In the genomic region with DNA sequence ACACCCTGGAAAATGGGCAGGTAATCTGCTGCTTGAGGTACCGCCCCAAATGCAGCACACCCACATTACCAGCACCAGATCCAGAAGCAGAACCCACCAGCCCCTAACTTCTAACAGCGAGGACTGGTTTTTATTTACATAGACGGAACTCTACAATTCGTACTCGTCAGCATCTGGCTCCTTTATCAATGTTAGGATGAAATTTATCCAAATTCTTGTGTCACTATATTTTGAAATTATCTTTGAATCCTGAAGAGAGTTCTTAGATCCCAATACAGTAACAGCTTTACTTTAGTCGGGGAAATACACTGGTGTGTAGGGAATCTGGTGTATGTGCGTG, we compare ENCODE assay signal across 9 cellular contexts. TPM values are rescaled to one million over a fixed set of nuclear protein-coding genes. Genes with fewer than 3 reads are reported as not detected.
DNase-seq lines count a peak whose midpoint lies in the region; TF ChIP-seq lines count a peak whose summit lies in the region.
"Had no signal": no experiment of that assay in that cellular context is flagged by ENCODE, and none has a peak within 500 bp of the region (broad histone marks: within the 10 kb centered on the region; RNA-seq: fewer than 3 reads in every experiment).

No MANE protein-coding gene starts in this region.

- H4K20me1 ChIP-seq in mammary epithelial cell (ENCODE audit: insufficient read depth, low read length): no peaks in the 10 kb centered on the region

- DNase-seq in right atrium auricular region (ENCODE audit: low spot score) (no peak), cardiac septum (ENCODE audit: low spot score) (no peak), mammary epithelial cell (no peak), NCI-H82 (lab: John Stamatoyannopoulos, UW) (no peak), NCI-H446 treated with DMSO at 0.1 percent for 48 hours (lab: John Stamatoyannopoulos, UW) (no peak), islet precursor cell (no peak), mesenteric fat pad (ENCODE audit: low spot score) (no peak)

- TSS peak; percentile 46 for BruUV-seq in mammary epithelial cell (replicated peaks; lab: Mats Ljungman, UMichigan)

- TF ChIP-seq CTCF in right atrium auricular region (IDR thresholded peaks at IDR 0.05) (no peak), mammary epithelial cell (conservative IDR thresholded peaks at IDR 0.05 in 1 of 2, IDR thresholded peaks at IDR 0.05 in 1 of 2; ENCODE audit: extremely low read depth in 1 of 2, insufficient read depth in 1 of 2, low read depth in 1 of 2, low read length in 2 of 2) (no peak)

- no peaks in the 10 kb centered on the region for H3K27me3 ChIP-seq in right atrium auricular region
- no peaks in the 10 kb centered on the region for H3K27me3 ChIP-seq in mammary epithelial cell (ENCODE audit: insufficient read depth, low read length)
- no peaks in the 10 kb centered on the region for H3K27me3 ChIP-seq in mucosa of rectum (ENCODE audit: control insufficient read depth in 2 of 2, insufficient read depth in 2 of 2, low read length in 2 of 2)

- in situ Hi-C loops in mammary epithelial cell (cut with MboI; ENCODE audit: low sequenced_read_pairs in 2 of 2): no loop called here

- WGBS in mammary epithelial cell (ENCODE audit: low coverage, missing lambda C conversion rate): 37% methylated on average over 7 of the region's 7 CpGs

- H3K4me3 ChIP-seq in right atrium auricular region: peak overlapping the region; percentile 69 to 72
- H3K4me3 ChIP-seq in mammary epithelial cell (replicated peaks in 1 of 3; ENCODE audit: insufficient read depth in 1 of 3, low read depth in 2 of 3, low read length in 3 of 3): peak overlapping the region; percentile 75 to 86 (median 75)
- peak overlapping the region; percentile 83 to 93 for H3K4me3 ChIP-seq in mucosa of rectum (ENCODE audit: low read length in 2 of 2)

- peaks cover 36% of the 10 kb centered on the region for H3K79me2 ChIP-seq in mammary epithelial cell (ENCODE audit: insufficient read depth, low read length)

- H3K36me3 ChIP-seq in right atrium auricular region (peaks cover 17% of the 10 kb centered on the region), mammary epithelial cell (ENCODE audit: insufficient read depth, low read length) (peaks cover 8% of the 10 kb centered on the region), mucosa of rectum (ENCODE audit: control insufficient read depth in 2 of 2, insufficient read depth in 2 of 2, low read length in 2 of 2) (peaks cover 12 to 18% of the 10 kb centered on the region in 2 donors)

- intact Hi-C loops in cardiac septum (cut with DNase I) (loop anchor here (5.0 kb wide), 1 partner anchor 224 kb away; the partner anchor contains the start of genes GLYR1 and UBN1), mammary epithelial cell (cut with micrococcal nuclease) (no loop called here)

- CTCF ChIA-PET in mammary epithelial cell (lab: Charles Lee; ENCODE audit: low non-redundant PET): no interaction called here

- peak overlapping the region; percentile 83 for H3K4me2 ChIP-seq in mammary epithelial cell (ENCODE audit: insufficient read depth, low read depth, low read length)

- H3K4me1 ChIP-seq in right atrium auricular region: peaks cover 0 to 13% of the 10 kb centered on the region in 2 donors
- H3K4me1 ChIP-seq in mammary epithelial cell (ENCODE audit: insufficient read depth, low read length): peaks cover 16% of the 10 kb centered on the region
- H3K4me1 ChIP-seq in mucosa of rectum (ENCODE audit: control insufficient read depth in 2 of 2, insufficient read depth in 2 of 2, low read length in 2 of 2): peaks cover 12 to 15% of the 10 kb centered on the region in 2 donors

- H3K27ac ChIP-seq in right atrium auricular region (peak overlapping the region; percentile 81), mammary epithelial cell (ENCODE audit: insufficient read depth, low read depth, low read length) (peak overlapping the region; percentile 23), mucosa of rectum (ENCODE audit: low read depth in 2 of 2, low read length in 2 of 2) (peak overlapping the region; percentile 82 to 84)

- dilution Hi-C loops in mammary epithelial cell (cut with HindIII; ENCODE audit: low sequenced_read_pairs): no loop called here

- H3K9ac ChIP-seq in mammary epithelial cell (ENCODE audit: insufficient read depth, low read length) (peak overlapping the region; percentile 63), mucosa of rectum (ENCODE audit: low read depth in 1 of 2, low read length in 2 of 2) (peak overlapping the region; percentile 77 to 80)

- H3K9me3 ChIP-seq in right atrium auricular region: no peaks in the 10 kb centered on the region
- no peaks in the 10 kb centered on the region for H3K9me3 ChIP-seq in mammary epithelial cell (replicated peaks; ENCODE audit: insufficient read depth, low read length)
- no peaks in the 10 kb centered on the region for H3K9me3 ChIP-seq in mucosa of rectum (ENCODE audit: control insufficient read depth in 2 of 2, low read length in 2 of 2)

- H2AFZ ChIP-seq in mammary epithelial cell (ENCODE audit: low read depth, low read length): peak overlapping the region; percentile 99

RNA-seq across cellular contexts. Expression of gene ALG1, which starts 0.3 kb away (rescaled TPM):
- total RNA-seq in right atrium auricular region (10 to 100 TPM; 10.5 to 14.3 TPM), cardiac septum (8.0 TPM), mammary epithelial cell (10 to 100 TPM; 24.3 to 29.5 TPM), mesenteric fat pad (20.4 TPM)
- polyA plus RNA-seq in mammary epithelial cell: 29.5 TPM
- polyA minus RNA-seq in mammary epithelial cell: 70.1 TPM

RNA-seq across cellular contexts. Expression of gene C16orf89, which starts 5.6 kb away (rescaled TPM):
- total RNA-seq in right atrium auricular region (1 to 10 TPM; 5.2 to 5.4 TPM), cardiac septum (8.9 TPM), mammary epithelial cell (not detected), mesenteric fat pad (14.1 TPM)
- not detected for polyA plus RNA-seq in mammary epithelial cell
- not detected for polyA minus RNA-seq in mammary epithelial cell
- total RNA-seq: LHCN-M2 had no signal

RNA-seq across cellular contexts. Expression of gene EEF2KMT, which starts 26.3 kb away (rescaled TPM):
- total RNA-seq in right atrium auricular region (1 to 10 TPM; 2.8 to 6.0 TPM), cardiac septum (6.1 TPM), mammary epithelial cell (10 to 100 TPM; 11.7 to 19.2 TPM), mesenteric fat pad (12.7 TPM)
- polyA plus RNA-seq in mammary epithelial cell: 16.5 TPM
- 11.7 TPM for polyA minus RNA-seq in mammary epithelial cell

RNA-seq across cellular contexts. Expression of gene NAGPA, which starts 37.6 kb away (rescaled TPM):
- total RNA-seq in right atrium auricular region (10 to 100 TPM in 1 of 2 donors, 1 to 10 TPM in 1; 8.1 to 12.7 TPM), cardiac septum (5.5 TPM), mammary epithelial cell (10 to 100 TPM; 10.3 to 16.8 TPM), mesenteric fat pad (12.1 TPM)
- polyA plus RNA-seq in mammary epithelial cell: 7.6 TPM
- polyA minus RNA-seq in mammary epithelial cell: 2.0 TPM

Comparison
In these comparisons a context has a peak if more than half of its experiments do, and no peak if none do; other contexts are left out.
1. H3K27ac ChIP-seq: peak in every context shown above with its lines; median percentile 83 in mucosa of rectum; 81 in right atrium auricular region; 23 in mammary epithelial cell.